Comparison of ENCODE assay signal across 13 cellular contexts in genomic region chr9:120381839-120382238, GRCh38.
DNase-seq lines count a peak whose midpoint lies in the region; ATAC-seq and TF ChIP-seq lines count a peak whose summit lies in the region.
"Had no signal": no experiment of that assay in that cellular context is flagged by ENCODE, and none has a peak within 500 bp of the region (broad histone marks: within the 10 kb centered on the region; RNA-seq: fewer than 3 reads in every experiment).

No MANE protein-coding gene starts in this region.

- no peaks in the 10 kb centered on the region for H3K27me3 ChIP-seq in sigmoid colon

- peak overlapping the region; percentile 62 for H3K27ac Mint-ChIP-seq in stimulated activated naive CD8-positive, alpha-beta T cell treated with anti-CD3 and anti-CD28 coated beads, Interleukin-15, Interleukin-2, amounts not matched to agents 100 ng/mL and 50 ng/mL, for 24 hours
- H3K27ac Mint-ChIP-seq: CD14-positive monocyte had no signal

- TF ChIP-seq CTCF in sigmoid colon (IDR thresholded peaks at IDR 0.05): no peak

- no peaks in the 10 kb centered on the region for H3K4me1 Mint-ChIP-seq in stimulated activated naive CD8-positive, alpha-beta T cell treated with anti-CD3 and anti-CD28 coated beads, Interleukin-15, Interleukin-2, amounts not matched to agents 100 ng/mL and 50 ng/mL, for 24 hours (ENCODE audit: low read depth)
- H3K4me1 Mint-ChIP-seq: CD14-positive monocyte; CD8-positive, alpha-beta memory T cell had no signal

- no peak overlapping the region for H3K4me3 ChIP-seq in sigmoid colon
- H3K4me3 ChIP-seq: A549 had no signal

- no peak for DNase-seq in stimulated activated naive CD8-positive, alpha-beta T cell treated with anti-CD3 and anti-CD28 coated beads, Interleukin-15, Interleukin-2, amounts not matched to agents 100 U/mL and 50 U/mL, for 24 hours
- DNase-seq in mesenteric fat pad (ENCODE audit: low spot score) (peak; percentile 71), sigmoid colon (peak; percentile 37), NCI-H2171 treated with DMSO at 0.1 percent for 48 hours (lab: John Stamatoyannopoulos, UW) (no peak)
- DNase-seq: CD8-positive, alpha-beta memory T cell; DMS53; GF-D8; HCEC 1CT had no signal

- H3K4me1 ChIP-seq in sigmoid colon: peaks cover 0 to 8% (median 0%) of the 10 kb centered on the region in 4 donors

- no peak for ATAC-seq in stimulated activated naive CD8-positive, alpha-beta T cell treated with anti-CD3 and anti-CD28 coated beads, Interleukin-15, Interleukin-2, amounts not matched to agents 100 U/mL and 50 U/mL, for 24 hours
- no peak for ATAC-seq in GM21423 (IDR thresholded peaks at IDR 0.05; ENCODE audit: unreplicated experiment)
- ATAC-seq: HepG2 had no signal

- H3K36me3 Mint-ChIP-seq in stimulated activated naive CD8-positive, alpha-beta T cell treated with anti-CD3 and anti-CD28 coated beads, Interleukin-15, Interleukin-2, amounts not matched to agents 100 ng/mL and 50 ng/mL, for 24 hours (ENCODE audit: low read depth): peaks cover 33% of the 10 kb centered on the region

- no peak for TF ChIP-seq EP300 in sigmoid colon (IDR thresholded peaks at IDR 0.05)

- H3K27ac ChIP-seq in sigmoid colon: no peak overlapping the region

- H3K4me3 Mint-ChIP-seq in stimulated activated naive CD8-positive, alpha-beta T cell treated with anti-CD3 and anti-CD28 coated beads, Interleukin-15, Interleukin-2, amounts not matched to agents 100 ng/mL and 50 ng/mL, for 24 hours: no peak overlapping the region
- H3K4me3 Mint-ChIP-seq: CD14-positive monocyte; CD8-positive, alpha-beta memory T cell had no signal

- intact Hi-C loops in sigmoid colon (cut with DNase I): no loop called here

- no peaks in the 10 kb centered on the region for H3K36me3 ChIP-seq in sigmoid colon

- no peak for TF ChIP-seq POLR2A in sigmoid colon (IDR thresholded peaks at IDR 0.05)

- H3K9me3 ChIP-seq in sigmoid colon: peaks cover 0 to 9% (median 0%) of the 10 kb centered on the region in 4 donors

- 95% methylated on average over 10 of the region's 10 CpGs for whole genome bisulfite sequencing in sigmoid colon, 2 donors

- H3K9me3 Mint-ChIP-seq in stimulated activated naive CD8-positive, alpha-beta T cell treated with anti-CD3 and anti-CD28 coated beads, Interleukin-15, Interleukin-2, amounts not matched to agents 100 ng/mL and 50 ng/mL, for 24 hours: peaks cover 4% of the 10 kb centered on the region

- no peaks in the 10 kb centered on the region for H3K27me3 Mint-ChIP-seq in stimulated activated naive CD8-positive, alpha-beta T cell treated with anti-CD3 and anti-CD28 coated beads, Interleukin-15, Interleukin-2, amounts not matched to agents 100 ng/mL and 50 ng/mL, for 24 hours
- H3K27me3 Mint-ChIP-seq: CD8-positive, alpha-beta memory T cell had no signal

Comparison
In these comparisons a context has a peak if more than half of its experiments do, and no peak if none do; other contexts are left out.
1. DNase-seq: peak in mesenteric fat pad (single experiment) and sigmoid colon (single experiment); none in stimulated activated naive CD8-positive, alpha-beta T cell treated with anti-CD3 and anti-CD28 coated beads, Interleukin-15, Interleukin-2, amounts not matched to agents 100 U/mL and 50 U/mL, for 24 hours (single experiment) and NCI-H2171 treated with DMSO at 0.1 percent for 48 hours (single experiment).